In genomic region chr1:89820423-89821321, GRCh38 we compare ENCODE assay signal across 8 cellular contexts. TPM values are rescaled to one million over a fixed set of nuclear protein-coding genes. Genes with fewer than 3 reads are reported as not detected.
DNase-seq lines count a peak whose midpoint lies in the region; ATAC-seq, FAIRE-seq and TF ChIP-seq lines count a peak whose summit lies in the region.

LRRC8D (plus strand) TSS chr1:89821032; CDS start chr1:89933069, 112,037 bp downstream.

- TF ChIP-seq CTCF in upper lobe of right lung (IDR thresholded peaks at IDR 0.05), result no peak

- ATAC-seq in HG02623 (IDR thresholded peaks at IDR 0.05; ENCODE audit: unreplicated experiment) (peak; percentile 71), upper lobe of right lung (peak; percentile 97)

- H3K9ac ChIP-seq in adipocyte (ENCODE audit: low read length), result peak within 1 kb of the TSS; percentile 83

- peaks cover 4% of the 10 kb centered on the region for H3K27me3 ChIP-seq in adipocyte (replicated peaks; ENCODE audit: control insufficient read depth, insufficient read depth, low read length)
- no peaks in the 10 kb centered on the region for H3K27me3 ChIP-seq in upper lobe of right lung

- peak within 1 kb of the TSS; percentile 83 for H3K27ac ChIP-seq in upper lobe of right lung

- H3K9me3 ChIP-seq in adipocyte (ENCODE audit: control insufficient read depth, low read length) (no peaks in the 10 kb centered on the region), upper lobe of right lung (no peaks in the 10 kb centered on the region)

- H3K36me3 ChIP-seq in adipocyte (ENCODE audit: control insufficient read depth, insufficient read depth, low read length, severe bottlenecking) (no peaks in the 10 kb centered on the region), upper lobe of right lung (no peaks in the 10 kb centered on the region)

- H3K4me1 ChIP-seq in adipocyte (ENCODE audit: control insufficient read depth, insufficient read depth, low read length) (peaks cover 28% of the 10 kb centered on the region), upper lobe of right lung (peaks cover 23% of the 10 kb centered on the region)

- no peak for TF ChIP-seq POLR2A in GM12891 (IDR thresholded peaks at IDR 0.05; ENCODE audit: low read depth, low read length)

- intact Hi-C loops in cardiac septum (cut with DNase I) (loop anchor here (1.0 kb wide), 1 partner anchor 175 kb away; the partner anchor contains the start of gene ZNF326), upper lobe of right lung (cut with DNase I) (no loop called here)

- H3K4me3 ChIP-seq in adipocyte (ENCODE audit: low read length) (peak within 1 kb of the TSS; percentile 88), upper lobe of right lung (peak within 1 kb of the TSS; percentile 79)

- peak; percentile 74 for DNase-seq in GM12891 (ENCODE audit: insufficient read length, low spot score)
- peak; percentile 86 for DNase-seq in NCI-H1092 treated with DMSO at 0.1 percent for 48 hours (lab: John Stamatoyannopoulos, UW)
- DNase-seq in T follicular helper cell (ENCODE audit: low read depth), result peak; percentile 52
- peak; percentile 95 for DNase-seq in adipocyte (ENCODE audit: low read depth)
- DNase-seq in cardiac septum (ENCODE audit: low spot score), result peak; percentile 91
- DNase-seq in pons (ENCODE audit: low spot score), result peak; percentile 85
- peak; percentile 94 for DNase-seq in upper lobe of right lung

- peak; percentile 85 for FAIRE-seq in GM12891 (lab: Jason Lieb, UNC)

TF ChIP-seq in GM12891, 5 proteins besides CTCF, POLR2A, EP300 and RAD21:
- TF ChIP-seq POU2F2 (IDR thresholded peaks at IDR 0.05; ENCODE audit: low read depth, low read length) (no peak), POLR2AphosphoS5 (IDR thresholded peaks at IDR 0.05; ENCODE audit: low read depth, low read length) (no peak), SPI1 (IDR thresholded peaks at IDR 0.05; ENCODE audit: low read depth, low read length) (no peak), TAF1 (IDR thresholded peaks at IDR 0.05; ENCODE audit: low read depth, low read length) (no peak), PAX5 (IDR thresholded peaks at IDR 0.05; ENCODE audit: insufficient read depth, low read length, severe bottlenecking) (no peak)

RNA-seq across cellular contexts. Expression of gene LRRC8D, which starts in this region (rescaled TPM):
- 5.7 TPM for polyA plus RNA-seq in GM12891 (2012; ENCODE audit: low read depth, missing spikeins)
- total RNA-seq in cardiac septum (3.4 TPM), upper lobe of right lung (17.0 TPM)

Comparison
In these comparisons a context has a peak if more than half of its experiments do, and no peak if none do; other contexts are left out.
1. Peak in every context shown above with its lines: DNase-seq, ATAC-seq, H3K4me3 ChIP-seq and H3K27ac ChIP-seq.